8 cellular contexts compared by ENCODE assay signal in the genomic region with DNA sequence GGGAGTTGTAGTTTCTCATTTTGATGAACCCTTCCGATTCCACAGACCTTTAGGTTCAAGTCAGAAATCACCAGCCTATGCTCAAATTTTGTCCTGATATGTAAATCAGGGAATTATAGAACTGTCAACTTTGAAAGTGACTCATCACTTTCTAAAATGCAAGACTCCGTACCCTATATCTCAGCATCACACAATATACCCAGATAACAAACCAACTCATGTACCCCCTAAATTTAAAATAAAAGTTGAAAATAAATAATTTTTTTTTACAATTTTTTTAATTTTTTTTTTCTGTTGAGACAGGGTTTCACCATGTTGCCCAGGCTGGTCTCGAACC. TPM values are rescaled to one million over a fixed set of nuclear protein-coding genes. Genes with fewer than 3 reads are reported as not detected.
DNase-seq lines count a peak whose midpoint lies in the region; ATAC-seq, FAIRE-seq and TF ChIP-seq lines count a peak whose summit lies in the region.

No MANE protein-coding gene starts in this region.

- H3K27me3 Mint-ChIP-seq in CD4-positive, alpha-beta T cell = peaks cover 2% of the 10 kb centered on the region
- H3K27me3 Mint-ChIP-seq in astrocyte (ENCODE audit: low read depth, unreplicated experiment) = no peaks in the 10 kb centered on the region

- H2AFZ ChIP-seq in KMS-11 (ENCODE audit: low read depth) (peak overlapping the region; percentile 81; the same call in 1 of the 2 replicates), astrocyte (ENCODE audit: low read depth, low read length) (no peak overlapping the region), neural cell (ENCODE audit: low read depth, low read length) (no peak overlapping the region)

- H3K36me3 Mint-ChIP-seq in CD4-positive, alpha-beta T cell (ENCODE audit: low read depth) = peaks cover 9% of the 10 kb centered on the region
- no peaks in the 10 kb centered on the region for H3K36me3 Mint-ChIP-seq in astrocyte (ENCODE audit: low read depth, unreplicated experiment)

- no peak overlapping the region for H3K4me3 ChIP-seq in KMS-11 (IDR thresholded peaks at IDR 0.05; ENCODE audit: insufficient read depth, low read depth, low read length)
- peak overlapping the region; percentile 41 for H3K4me3 ChIP-seq in astrocyte (ENCODE audit: insufficient read depth, low read depth, low read length)
- peak overlapping the region; percentile 89 for H3K4me3 ChIP-seq in neural cell (ENCODE audit: low read length)
- no peak overlapping the region for H3K4me3 ChIP-seq in coronary artery

- H3K4me1 Mint-ChIP-seq in CD4-positive, alpha-beta T cell (ENCODE audit: low read depth) = peaks cover 18% of the 10 kb centered on the region
- H3K4me1 Mint-ChIP-seq in astrocyte (ENCODE audit: low read depth, unreplicated experiment) = peaks cover 7% of the 10 kb centered on the region

- no peak for ATAC-seq in CD4-positive, alpha-beta T cell (ENCODE audit: poor library complexity)
- no peak for ATAC-seq in HG02885 (IDR thresholded peaks at IDR 0.05; ENCODE audit: poor library complexity, unreplicated experiment)

- no peaks in the 10 kb centered on the region for H3K27me3 ChIP-seq in CD4-positive, alpha-beta T cell (ENCODE audit: control insufficient read depth, insufficient read depth, low read length)
- H3K27me3 ChIP-seq in KMS-11 (ENCODE audit: insufficient read depth, low read depth) = no peaks in the 10 kb centered on the region
- H3K27me3 ChIP-seq in astrocyte (ENCODE audit: insufficient read depth, low read length) = no peaks in the 10 kb centered on the region
- H3K27me3 ChIP-seq in neural cell (ENCODE audit: insufficient read depth, low read depth, low read length) = no peaks in the 10 kb centered on the region

- H3K4me1 ChIP-seq in KMS-11 (ENCODE audit: low read depth, poor library complexity, severe bottlenecking) (peaks cover 13% of the 10 kb centered on the region), astrocyte (ENCODE audit: insufficient read depth, low read length) (no peaks in the 10 kb centered on the region)

- no peak for DNase-seq in CD4-positive, alpha-beta T cell
- DNase-seq in astrocyte (ENCODE audit: low read depth) = no peak
- DNase-seq in frontal cortex (ENCODE audit: low spot score in 2 of 2) = no peak
- no peak for DNase-seq in D721Med (ENCODE audit: insufficient read length, low spot score)
- DNase-seq in coronary artery (ENCODE audit: low spot score) = no peak

- H3F3A ChIP-seq in neural cell (ENCODE audit: insufficient read depth, low read length, poor library complexity, severe bottlenecking) = no peaks in the 10 kb centered on the region

- H3K9ac ChIP-seq in KMS-11 (no peak overlapping the region), astrocyte (ENCODE audit: low read length) (no peak overlapping the region), neural cell (ENCODE audit: low read length) (no peak overlapping the region)

- TF ChIP-seq RAD21 in neural cell (conservative IDR thresholded peaks at IDR 0.05) = no peak

- no peaks in the 10 kb centered on the region for H3K36me3 ChIP-seq in KMS-11 (ENCODE audit: insufficient read depth)
- no peaks in the 10 kb centered on the region for H3K36me3 ChIP-seq in astrocyte (ENCODE audit: insufficient read depth, low read length)
- no peaks in the 10 kb centered on the region for H3K36me3 ChIP-seq in neural cell (ENCODE audit: insufficient read depth, low read length)

- TF ChIP-seq CTCF in CD4-positive, alpha-beta T cell (IDR thresholded peaks at IDR 0.05) = no peak
- TF ChIP-seq CTCF in KMS-11 (conservative IDR thresholded peaks at IDR 0.05; ENCODE audit: low read depth, low read length) (no peak), astrocyte (IDR thresholded peaks at IDR 0.05; ENCODE audit: insufficient read depth, low read depth, low read length) (no peak), neural cell (IDR thresholded peaks at IDR 0.05; ENCODE audit: poor library complexity, severe bottlenecking) (no peak), D721Med (IDR thresholded peaks at IDR 0.05; ENCODE audit: insufficient read depth, missing control alignments) (no peak), coronary artery (IDR thresholded peaks at IDR 0.05) (no peak)

- CTCF ChIA-PET in CD4-positive, alpha-beta T cell (lab: Charles Lee) = interaction anchor here (1.7 to 2.5 kb wide), 2 partner anchors 14 to 63 kb away, joined by 3 to 11 read pairs; no protein-coding TSS in a partner anchor

- no peak overlapping the region for H3K4me2 ChIP-seq in KMS-11
- H3K4me2 ChIP-seq in astrocyte (ENCODE audit: low read length) = peak overlapping the region; percentile 66
- H3K4me2 ChIP-seq in neural cell (ENCODE audit: low read length) = peak overlapping the region; percentile 55

- H3K27ac ChIP-seq in CD4-positive, alpha-beta T cell (ENCODE audit: low read depth, low read length) = no peak overlapping the region
- H3K27ac ChIP-seq in KMS-11 = no peak overlapping the region
- no peak overlapping the region for H3K27ac ChIP-seq in astrocyte (ENCODE audit: low read depth, low read length)
- no peak overlapping the region for H3K27ac ChIP-seq in neural cell (ENCODE audit: low read length)
- H3K27ac ChIP-seq in coronary artery = no peak overlapping the region

- H3K4me3 Mint-ChIP-seq in CD4-positive, alpha-beta T cell = peak overlapping the region; percentile 95
- H3K4me3 Mint-ChIP-seq in astrocyte (ENCODE audit: unreplicated experiment) = peak overlapping the region; percentile 89

- FAIRE-seq in astrocyte (lab: Jason Lieb, UNC) (no peak), frontal cortex (lab: Jason Lieb, UNC) (no peak), D721Med (lab: Jason Lieb, UNC) (no peak)

- POLR2A ChIA-PET in CD4-positive, alpha-beta T cell (lab: Charles Lee) = interaction anchor here (1.1 to 2.7 kb wide), 3 partner anchors 14 to 42 kb away, joined by 6 to 25 read pairs (median 6); partner anchors contain the start of genes FRAT1 and FRAT2

- no peaks in the 10 kb centered on the region for H3K9me3 ChIP-seq in CD4-positive, alpha-beta T cell (ENCODE audit: control insufficient read depth, low read length)
- H3K9me3 ChIP-seq in astrocyte (ENCODE audit: insufficient read depth, low read depth, low read length) = no peaks in the 10 kb centered on the region
- H3K9me3 ChIP-seq in neural cell (ENCODE audit: low read length) = no peaks in the 10 kb centered on the region

- no peaks in the 10 kb centered on the region for H3K9me3 Mint-ChIP-seq in CD4-positive, alpha-beta T cell
- no peaks in the 10 kb centered on the region for H3K9me3 Mint-ChIP-seq in astrocyte (ENCODE audit: unreplicated experiment)

- TF ChIP-seq EP300 in neural cell (conservative IDR thresholded peaks at IDR 0.05; ENCODE audit: poor library complexity, severe bottlenecking) = no peak

- H3K79me2 ChIP-seq in KMS-11 (ENCODE audit: insufficient read depth, low read depth) = peaks cover 22% of the 10 kb centered on the region
- peaks cover 21% of the 10 kb centered on the region for H3K79me2 ChIP-seq in astrocyte (ENCODE audit: insufficient read depth, low read length)
- no peaks in the 10 kb centered on the region for H3K79me2 ChIP-seq in neural cell (replicated peaks; ENCODE audit: insufficient read depth, low read length)

- H3K9me2 ChIP-seq in neural cell (ENCODE audit: insufficient read depth, low read length) = no peaks in the 10 kb centered on the region

- intact Hi-C loops in CD4-positive, alpha-beta T cell (cut with DNase I, micrococcal nuclease) = loop anchor here (1.0 to 10.0 kb wide), 7 partner anchors 25 to 842 kb away; partner anchors contain the start of genes RRP12 (in 2 of the 2), FRAT2 (in 1 of the 2), MMS19 (in 1 of the 2) and R3HCC1L (in 1 of the 2)

- no peaks in the 10 kb centered on the region for H4K20me1 ChIP-seq in KMS-11 (ENCODE audit: insufficient read depth)
- no peaks in the 10 kb centered on the region for H4K20me1 ChIP-seq in astrocyte (ENCODE audit: insufficient read depth, low read length)
- no peaks in the 10 kb centered on the region for H4K20me1 ChIP-seq in neural cell (ENCODE audit: insufficient read depth)

- H3K27ac Mint-ChIP-seq in CD4-positive, alpha-beta T cell = peak overlapping the region; percentile 50
- peak overlapping the region; percentile 86 for H3K27ac Mint-ChIP-seq in astrocyte (ENCODE audit: unreplicated experiment)

TF ChIP-seq in neural cell, 6 proteins besides CTCF, POLR2A, EP300 and RAD21:
- no peak for TF ChIP-seq SMC3 (conservative IDR thresholded peaks at IDR 0.05; ENCODE audit: poor library complexity)

RNA-seq across cellular contexts. Expression of gene ARHGAP19, which starts 0.4 kb away (rescaled TPM):
- 1 to 10 TPM; 6.9 to 8.8 TPM for total RNA-seq in CD4-positive, alpha-beta T cell
- total RNA-seq in astrocyte (9.0 and 9.2 TPM in 2 replicates), frontal cortex (7.7 TPM)
- polyA plus RNA-seq in neural cell = 5.2 and 8.3 TPM in 2 replicates
- 8.3 and 8.9 TPM in 2 replicates for polyA minus RNA-seq in neural cell

RNA-seq across cellular contexts. Expression of gene FRAT1, which starts 26.2 kb away (rescaled TPM):
- 10 to 100 TPM; 45.2 to 45.5 TPM for total RNA-seq in CD4-positive, alpha-beta T cell
- 1.4 and 2.5 TPM in 2 replicates for total RNA-seq in astrocyte
- 10.8 and 12.1 TPM in 2 replicates for polyA plus RNA-seq in neural cell
- polyA minus RNA-seq in neural cell = 19.0 and 24.8 TPM in 2 replicates
- 4.9 TPM for total RNA-seq in frontal cortex

RNA-seq across cellular contexts. Expression of gene FRAT2, which starts 41.7 kb away (rescaled TPM):
- total RNA-seq in CD4-positive, alpha-beta T cell = 10 to 100 TPM; 27.0 to 27.6 TPM
- total RNA-seq in astrocyte = 7.4 and 7.8 TPM in 2 replicates
- 13.9 and 18.5 TPM in 2 replicates for polyA plus RNA-seq in neural cell
- 22.9 and 26.1 TPM in 2 replicates for polyA minus RNA-seq in neural cell
- 17.1 TPM for total RNA-seq in frontal cortex

Comparison
In these comparisons a context has a peak if more than half of its experiments do, and no peak if none do; other contexts are left out.
1. H3K4me3 ChIP-seq: peak in astrocyte (single experiment) and neural cell (single experiment); none in KMS-11 (single experiment) and coronary artery (single experiment).